1 cellular context compared by ENCODE assay signal in the genomic region with DNA sequence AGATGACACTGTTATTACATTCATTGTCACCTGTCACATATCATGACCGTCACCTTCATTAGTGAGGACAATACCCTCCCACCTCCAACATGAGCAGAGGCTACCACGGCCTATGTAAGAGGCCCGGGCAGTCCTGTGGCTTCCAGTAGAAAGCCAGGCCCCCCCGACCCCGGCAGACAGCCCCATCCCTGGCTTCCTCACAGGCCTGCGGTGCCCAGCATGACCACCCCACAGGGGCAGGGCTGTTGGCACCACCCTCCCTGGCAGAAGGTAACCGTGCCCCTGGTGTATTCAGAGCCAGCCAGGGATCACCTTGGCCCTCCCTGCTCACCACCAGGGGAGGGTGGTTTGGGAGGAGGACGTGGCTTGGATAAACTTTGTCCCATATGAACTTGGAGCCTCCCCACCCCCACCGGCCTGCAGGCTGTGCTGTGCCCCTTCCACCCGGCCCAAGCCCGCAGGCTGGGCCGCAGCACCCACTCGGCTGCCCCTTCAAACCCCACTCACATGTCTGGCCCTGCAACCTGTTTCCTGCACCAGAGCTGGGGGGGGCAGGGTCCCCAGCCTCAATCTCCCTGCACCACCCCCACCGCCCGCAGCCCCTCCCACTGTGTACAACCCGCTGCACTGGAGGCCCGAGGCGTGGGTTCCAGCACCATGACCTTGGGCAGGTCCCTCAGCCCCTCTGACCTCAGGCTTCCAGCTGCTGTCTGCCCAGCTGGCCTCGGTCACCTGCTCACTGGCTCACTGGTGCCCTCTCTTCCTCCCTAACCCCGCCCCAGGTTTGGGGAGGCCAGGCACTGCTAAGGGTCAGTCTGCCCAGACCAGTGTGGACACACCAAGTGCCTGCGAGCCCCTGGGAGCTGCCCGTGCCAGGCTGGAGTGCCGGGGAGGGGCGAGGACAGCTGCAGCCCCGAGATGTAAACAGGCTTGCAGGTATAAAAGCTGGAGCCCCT.
A peak's percentile ranks its signal among the peaks of the same experiment; 100 is the strongest.
TF ChIP-seq lines count a peak whose summit lies in the region.

No MANE protein-coding gene starts in this region.

TF ChIP-seq in HepG2, 621 proteins besides CTCF, POLR2A, EP300 and RAD21 (continued from another document):
- TF ChIP-seq, protein P1, sequence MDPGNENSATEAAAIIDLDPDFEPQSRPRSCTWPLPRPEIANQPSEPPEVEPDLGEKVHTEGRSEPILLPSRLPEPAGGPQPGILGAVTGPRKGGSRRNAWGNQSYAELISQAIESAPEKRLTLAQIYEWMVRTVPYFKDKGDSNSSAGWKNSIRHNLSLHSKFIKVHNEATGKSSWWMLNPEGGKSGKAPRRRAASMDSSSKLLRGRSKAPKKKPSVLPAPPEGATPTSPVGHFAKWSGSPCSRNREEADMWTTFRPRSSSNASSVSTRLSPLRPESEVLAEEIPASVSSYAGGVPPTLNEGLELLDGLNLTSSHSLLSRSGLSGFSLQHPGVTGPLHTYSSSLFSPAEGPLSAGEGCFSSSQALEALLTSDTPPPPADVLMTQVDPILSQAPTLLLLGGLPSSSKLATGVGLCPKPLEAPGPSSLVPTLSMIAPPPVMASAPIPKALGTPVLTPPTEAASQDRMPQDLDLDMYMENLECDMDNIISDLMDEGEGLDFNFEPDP (CRISPR knock-in tag; conservative IDR thresholded peaks at IDR 0.05), result no peak
- TF ChIP-seq LCORL (IDR thresholded peaks at IDR 0.05) (no peak), LCORL (CRISPR knock-in tag; IDR thresholded peaks at IDR 0.05) (0 out of 2 replicates have a peak, but pooled peaks have one; percentile 33), ZNF430 (CRISPR knock-in tag; IDR thresholded peaks at IDR 0.05) (0 out of 2 replicates have a peak, but pooled peaks have one; percentile 26), PRPF4 (IDR thresholded peaks at IDR 0.05; ENCODE audit: low read depth, low read length, poor library complexity, severe bottlenecking) (no peak), ZNF891 (CRISPR knock-in tag; IDR thresholded peaks at IDR 0.05) (no peak)
